Comparison of ENCODE assay signal across 17 cellular contexts in genomic region chr7:40279991-40280390, GRCh38.
A peak's percentile ranks its signal among the peaks of the same experiment; 100 is the strongest.
DNase-seq lines count a peak whose midpoint lies in the region; ATAC-seq and TF ChIP-seq lines count a peak whose summit lies in the region.
"Had no signal": no experiment of that assay in that cellular context is flagged by ENCODE, and none has a peak within 500 bp of the region (broad histone marks: within the 10 kb centered on the region; RNA-seq: fewer than 3 reads in every experiment).

No MANE protein-coding gene starts in this region.

- H3K4me2 ChIP-seq in osteoblast (ENCODE audit: insufficient read depth, low read length): no peak overlapping the region
- H3K4me2 ChIP-seq: BLaER1 had no signal

- no peaks in the 10 kb centered on the region for H3K4me1 Mint-ChIP-seq in osteocyte (ENCODE audit: unreplicated experiment)
- H3K4me1 Mint-ChIP-seq: CD8-positive, alpha-beta memory T cell had no signal

- TF ChIP-seq CTCF in osteocyte (IDR thresholded peaks at IDR 0.05) (no peak), osteoblast (IDR thresholded peaks at IDR 0.05; ENCODE audit: extremely low read depth, low read depth, low read length) (no peak)

- H3K27me3 Mint-ChIP-seq in osteocyte (ENCODE audit: unreplicated experiment): no peaks in the 10 kb centered on the region

- no peaks in the 10 kb centered on the region for H4K20me1 ChIP-seq in osteoblast (ENCODE audit: insufficient read depth, low read length)
- H4K20me1 ChIP-seq: BLaER1 had no signal

- no peaks in the 10 kb centered on the region for H3K36me3 ChIP-seq in osteoblast (ENCODE audit: insufficient read depth, low read length)
- H3K36me3 ChIP-seq: BLaER1 had no signal

- H3K4me3 Mint-ChIP-seq in osteocyte (ENCODE audit: unreplicated experiment): no peak overlapping the region
- H3K4me3 Mint-ChIP-seq: CD8-positive, alpha-beta memory T cell had no signal

- no peaks in the 10 kb centered on the region for H3K79me2 ChIP-seq in osteoblast (ENCODE audit: insufficient read depth, low read length)

- no peak overlapping the region for H3K27ac ChIP-seq in osteoblast (ENCODE audit: low read depth, low read length)
- H3K27ac ChIP-seq: BLaER1, GM23248, HL-60 had no signal

- no peak overlapping the region for H2AFZ ChIP-seq in osteoblast (ENCODE audit: low read length)
- H2AFZ ChIP-seq: GM23248 had no signal

- no peaks in the 10 kb centered on the region for H3K9me3 ChIP-seq in osteoblast (ENCODE audit: low read depth, low read length)
- H3K9me3 ChIP-seq: Caco-2 had no signal

- H3K36me3 Mint-ChIP-seq in osteocyte (ENCODE audit: unreplicated experiment): peaks cover 8% of the 10 kb centered on the region

- DNase-seq in DMS53 (lab: John Stamatoyannopoulos, UW) (peak; percentile 62), LoVo (ENCODE audit: low spot score) (peak; percentile 24), kidney glomerular epithelial cell (lab: John Stamatoyannopoulos, UW) (peak; percentile 8), osteocyte (ENCODE audit: extremely low spot score, unreplicated experiment) (no peak), osteoblast (ENCODE audit: insufficient read length, low spot score, missing footprints) (no peak)
- DNase-seq: 8988T; AML-193; Caco-2; CD8-positive, alpha-beta memory T cell; DMS79; GM23248; H7 had no signal

- ATAC-seq in GM18907 (IDR thresholded peaks at IDR 0.05; ENCODE audit: unreplicated experiment) (peak; percentile 70), GM18858 (IDR thresholded peaks at IDR 0.05; ENCODE audit: unreplicated experiment) (no peak), HG02870 (IDR thresholded peaks at IDR 0.05; ENCODE audit: unreplicated experiment) (no peak)

- no peak overlapping the region for H3K4me3 ChIP-seq in osteoblast (ENCODE audit: insufficient read depth, low read length)
- H3K4me3 ChIP-seq: BLaER1, GM23248 had no signal

- no peaks in the 10 kb centered on the region for H3K4me1 ChIP-seq in osteoblast (ENCODE audit: insufficient read depth, low read length)
- H3K4me1 ChIP-seq: BLaER1, Caco-2 had no signal

- H3K27ac Mint-ChIP-seq in osteocyte (ENCODE audit: unreplicated experiment): no peak overlapping the region
- H3K27ac Mint-ChIP-seq: CD8-positive, alpha-beta memory T cell had no signal

- H3K27me3 ChIP-seq in osteoblast (ENCODE audit: insufficient read depth, low read length): no peaks in the 10 kb centered on the region
- H3K27me3 ChIP-seq: BLaER1 had no signal

- H3K9me3 Mint-ChIP-seq in osteocyte (ENCODE audit: unreplicated experiment): no peaks in the 10 kb centered on the region

Comparison
In these comparisons a context has a peak if more than half of its experiments do, and no peak if none do; other contexts are left out.
1. DNase-seq: peak in DMS53 (single experiment), LoVo (single experiment) and kidney glomerular epithelial cell (single experiment); none in osteocyte (single experiment) and osteoblast (single experiment).